Comparison of ENCODE assay signal across 8 cellular contexts in genomic region chr18:12884521-12885323, GRCh38. TPM values are rescaled to one million over a fixed set of nuclear protein-coding genes. Genes with fewer than 3 reads are reported as not detected.
DNase-seq lines count a peak whose midpoint lies in the region; ATAC-seq, FAIRE-seq and TF ChIP-seq lines count a peak whose summit lies in the region.

No MANE protein-coding gene starts in this region.

- H3K4me1 ChIP-seq in CD4-positive, alpha-beta memory T cell (ENCODE audit: insufficient read depth, low read length): peaks cover 50% of the 10 kb centered on the region
- H3K4me1 ChIP-seq in Karpas-422 (ENCODE audit: low read length) (peaks cover 62% of the 10 kb centered on the region), mucosa of rectum (ENCODE audit: control insufficient read depth in 2 of 2, insufficient read depth in 2 of 2, low read length in 2 of 2) (peaks cover 13 to 16% of the 10 kb centered on the region in 2 donors)

- intact Hi-C loops in CD4-positive, alpha-beta memory T cell (cut with micrococcal nuclease): loop anchor here (1.0 to 5.0 kb wide), 6 partner anchors 63 to 977 kb away; partner anchors contain the start of genes AFG3L2, CEP192, FAM210A and MPPE1

- H3K9me3 ChIP-seq in CD4-positive, alpha-beta memory T cell (ENCODE audit: control insufficient read depth in 1 of 2, low read length in 2 of 2): no peaks in the 10 kb centered on the region
- H3K9me3 ChIP-seq in Karpas-422 (ENCODE audit: low read length) (no peaks in the 10 kb centered on the region; the same call in 1 of the 2 replicates), mucosa of rectum (ENCODE audit: control insufficient read depth in 2 of 2, low read length in 2 of 2) (no peaks in the 10 kb centered on the region)

- H3K9me2 ChIP-seq in Karpas-422 (replicated peaks; ENCODE audit: insufficient read depth, low read length): no peaks in the 10 kb centered on the region

- peaks cover 0 to 7% of the 10 kb centered on the region in 2 donors for H3K36me3 Mint-ChIP-seq in CD4-positive, alpha-beta memory T cell

- H3K27me3 Mint-ChIP-seq in CD4-positive, alpha-beta memory T cell: no peaks in the 10 kb centered on the region

- no peak for DNase-seq in CD4-positive, alpha-beta memory T cell
- DNase-seq in Karpas-422 (peak; percentile 71), cardiac fibroblast (ENCODE audit: low read depth in 2 of 2) (peak in 1 of 2 donors; percentile 40), frontal cortex (ENCODE audit: low spot score in 2 of 2) (no peak), SHP77 treated with DMSO at 0.1 percent for 48 hours (lab: John Stamatoyannopoulos, UW) (no peak)

- H3K4me3 ChIP-seq in CD4-positive, alpha-beta memory T cell (ENCODE audit: low read length in 2 of 2): peak overlapping the region in 1 of 2 donors; percentile 66
- H3K4me3 ChIP-seq in Karpas-422 (ENCODE audit: low read length) (peak overlapping the region; percentile 75), cardiac fibroblast (replicated peaks in 1 of 2; ENCODE audit: low read depth in 2 of 2, low read length in 2 of 2) (peak overlapping the region; percentile 60 to 79), mucosa of rectum (ENCODE audit: low read length in 2 of 2) (peak overlapping the region; percentile 80 to 81)

- H3K27ac ChIP-seq in CD4-positive, alpha-beta memory T cell (ENCODE audit: low read depth, low read length): peak overlapping the region; percentile 100
- H3K27ac ChIP-seq in Karpas-422 (ENCODE audit: low read length) (peak overlapping the region; percentile 96), mucosa of rectum (ENCODE audit: low read depth in 2 of 2, low read length in 2 of 2) (peak overlapping the region; percentile 83 to 100)

- H3K9me3 Mint-ChIP-seq in CD4-positive, alpha-beta memory T cell: peaks cover 0 to 4% (median 0%) of the 10 kb centered on the region in 8 donors

- CTCF ChIA-PET in CD4-positive, alpha-beta memory T cell (lab: Charles Lee; ENCODE audit: partially characterized antibody): interaction anchor here (0.9 to 2.9 kb wide), 4 partner anchors 9 to 155 kb away, joined by 3 to 24 read pairs (median 4); no protein-coding TSS in a partner anchor

- peak overlapping the region; percentile 90 to 98 (median 94) for H3K4me3 Mint-ChIP-seq in CD4-positive, alpha-beta memory T cell

- no peaks in the 10 kb centered on the region for H3K36me3 ChIP-seq in CD4-positive, alpha-beta memory T cell (ENCODE audit: insufficient read depth, low read length)
- no peaks in the 10 kb centered on the region for H3K36me3 ChIP-seq in Karpas-422 (ENCODE audit: insufficient read depth, low read length)
- H3K36me3 ChIP-seq in mucosa of rectum (ENCODE audit: control insufficient read depth in 2 of 2, insufficient read depth in 2 of 2, low read length in 2 of 2): no peaks in the 10 kb centered on the region

- POLR2A ChIA-PET in CD4-positive, alpha-beta memory T cell (lab: Charles Lee; ENCODE audit: partially characterized antibody): interaction anchor here (0.8 to 3.0 kb wide), 21 partner anchors 9 to 841 kb away, joined by 3 to 36 read pairs (median 7); partner anchors contain the start of genes AFG3L2, CEP192, CEP76 and FAM210A

- H3K4me1 Mint-ChIP-seq in CD4-positive, alpha-beta memory T cell: peaks cover 42 to 54% (median 46%) of the 10 kb centered on the region in 4 donors

- H3K27ac Mint-ChIP-seq in CD4-positive, alpha-beta memory T cell: peak overlapping the region; percentile 97 to 99 (median 98)

- peak overlapping the region; percentile 75 for H3K9ac ChIP-seq in Karpas-422 (ENCODE audit: low read length)
- peak overlapping the region; percentile 60 to 76 for H3K9ac ChIP-seq in mucosa of rectum (ENCODE audit: low read depth in 1 of 2, low read length in 2 of 2)

- TF ChIP-seq CTCF in cardiac fibroblast (IDR thresholded peaks at IDR 0.05; ENCODE audit: low read depth, low read length): no peak

- peak overlapping the region; percentile 98 for H3K4me2 ChIP-seq in Karpas-422 (ENCODE audit: low read depth, low read length, poor library complexity, severe bottlenecking)

- H4K20me1 ChIP-seq in Karpas-422 (ENCODE audit: insufficient read depth, low read depth, low read length): no peaks in the 10 kb centered on the region

- peaks cover 40% of the 10 kb centered on the region for H3K79me2 ChIP-seq in Karpas-422 (ENCODE audit: low read length)

- no peak for FAIRE-seq in frontal cortex (lab: Jason Lieb, UNC)

- H2AFZ ChIP-seq in Karpas-422 (ENCODE audit: low read length): no peak overlapping the region

- no peaks in the 10 kb centered on the region for H3K27me3 ChIP-seq in CD4-positive, alpha-beta memory T cell (ENCODE audit: insufficient read depth, low read length)
- H3K27me3 ChIP-seq in Karpas-422 (ENCODE audit: low read length) (no peaks in the 10 kb centered on the region), mucosa of rectum (ENCODE audit: control insufficient read depth in 2 of 2, insufficient read depth in 2 of 2, low read length in 2 of 2) (no peaks in the 10 kb centered on the region)

- no peak for ATAC-seq in HG03175 (IDR thresholded peaks at IDR 0.05; ENCODE audit: unreplicated experiment)
- ATAC-seq in GM21786 (IDR thresholded peaks at IDR 0.05; ENCODE audit: unreplicated experiment): no peak

RNA-seq across cellular contexts. Expression of gene PTPN2, which starts 0.7 kb away (rescaled TPM):
- total RNA-seq in CD4-positive, alpha-beta memory T cell: 10 to 100 TPM; 65.5 to 69.2 TPM
- 10 to 100 TPM; 80.0 to 98.2 TPM for polyA plus RNA-seq in CD4-positive, alpha-beta memory T cell
- total RNA-seq in Karpas-422 (2014; rRNA removed; shearing (Covaris generic); ENCODE audit: low replicate concordance): 72.2 and 85.2 TPM in 2 replicates
- total RNA-seq in frontal cortex: 40.4 TPM
